ENCODE assay signal across 1 cellular context in the genomic region with DNA sequence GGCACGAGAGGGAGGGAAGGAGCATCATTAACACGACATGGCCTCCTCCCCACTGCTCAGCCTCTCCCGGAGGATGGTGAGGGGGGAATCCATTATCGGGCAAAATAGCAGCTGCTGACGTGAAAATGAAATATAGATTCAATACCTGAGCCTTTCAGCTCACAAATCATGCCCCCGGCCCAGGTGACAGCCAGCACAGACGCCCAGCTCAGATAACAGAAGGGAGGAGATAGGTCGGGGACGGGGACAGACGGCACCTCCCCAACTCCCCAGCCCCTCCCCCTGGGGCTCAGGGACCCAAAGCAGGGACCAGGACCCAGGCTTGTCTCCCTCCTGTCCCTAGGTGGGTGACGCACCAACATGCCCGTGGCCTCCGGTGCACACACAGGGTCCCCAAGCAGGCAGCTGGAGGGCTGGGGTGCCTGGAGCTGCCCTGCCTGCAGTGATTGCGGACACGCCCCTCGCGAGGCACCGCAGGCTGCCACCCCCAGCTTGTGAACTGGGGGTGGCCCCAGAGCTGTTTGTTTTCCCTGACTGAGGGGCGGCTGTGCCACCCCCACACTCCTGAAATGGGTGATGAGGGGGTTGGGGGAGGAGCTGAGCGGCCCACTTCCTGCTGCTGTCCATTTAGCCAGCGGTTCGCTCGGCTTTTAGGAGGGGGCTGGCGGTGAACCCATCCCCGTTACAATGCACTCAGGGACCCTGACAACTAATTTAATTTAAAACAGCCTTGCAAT.
A peak's percentile ranks its signal among the peaks of the same experiment; 100 is the strongest.
TF ChIP-seq lines count a peak whose summit lies in the region.

No MANE protein-coding gene starts in this region.

TF ChIP-seq in K562, 482 proteins besides CTCF, POLR2A, EP300 and RAD21 (continued from another document):
- TF ChIP-seq, protein P1, sequence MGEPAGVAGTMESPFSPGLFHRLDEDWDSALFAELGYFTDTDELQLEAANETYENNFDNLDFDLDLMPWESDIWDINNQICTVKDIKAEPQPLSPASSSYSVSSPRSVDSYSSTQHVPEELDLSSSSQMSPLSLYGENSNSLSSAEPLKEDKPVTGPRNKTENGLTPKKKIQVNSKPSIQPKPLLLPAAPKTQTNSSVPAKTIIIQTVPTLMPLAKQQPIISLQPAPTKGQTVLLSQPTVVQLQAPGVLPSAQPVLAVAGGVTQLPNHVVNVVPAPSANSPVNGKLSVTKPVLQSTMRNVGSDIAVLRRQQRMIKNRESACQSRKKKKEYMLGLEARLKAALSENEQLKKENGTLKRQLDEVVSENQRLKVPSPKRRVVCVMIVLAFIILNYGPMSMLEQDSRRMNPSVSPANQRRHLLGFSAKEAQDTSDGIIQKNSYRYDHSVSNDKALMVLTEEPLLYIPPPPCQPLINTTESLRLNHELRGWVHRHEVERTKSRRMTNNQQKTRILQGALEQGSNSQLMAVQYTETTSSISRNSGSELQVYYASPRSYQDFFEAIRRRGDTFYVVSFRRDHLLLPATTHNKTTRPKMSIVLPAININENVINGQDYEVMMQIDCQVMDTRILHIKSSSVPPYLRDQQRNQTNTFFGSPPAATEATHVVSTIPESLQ (CRISPR knock-in tag; IDR thresholded peaks at IDR 0.05) = no peak
- TF ChIP-seq TCF3 (CRISPR knock-in tag; IDR thresholded peaks at IDR 0.05) (peak; percentile 22; the same call in 1 of the 2 replicates), CSDE1 (IDR thresholded peaks at IDR 0.05) (no peak), PBX2 (CRISPR knock-in tag; IDR thresholded peaks at IDR 0.05; ENCODE audit: low read depth) (no peak), PBX2 (tag; conservative IDR thresholded peaks at IDR 0.05; ENCODE audit: low read depth) (peak; percentile 47), ARID1B (IDR thresholded peaks at IDR 0.05) (peak; percentile 36; the same call in 1 of the 2 replicates), CGGBP1 (CRISPR knock-in tag; IDR thresholded peaks at IDR 0.05) (no peak), EGR1 (conservative IDR thresholded peaks at IDR 0.05) (peak; percentile 27; the same call in 1 of the 2 replicates), MEIS2 (IDR thresholded peaks at IDR 0.05; ENCODE audit: partially characterized antibody) (peak; percentile 87), NELFE (IDR thresholded peaks at IDR 0.05; ENCODE audit: insufficient read depth, insufficient read length) (no peak), CBFA2T3 (IDR thresholded peaks at IDR 0.05) (peak; percentile 41; the same call in 1 of the 2 replicates)
